ENCODE assay signal across 19 cellular contexts in the genomic region with DNA sequence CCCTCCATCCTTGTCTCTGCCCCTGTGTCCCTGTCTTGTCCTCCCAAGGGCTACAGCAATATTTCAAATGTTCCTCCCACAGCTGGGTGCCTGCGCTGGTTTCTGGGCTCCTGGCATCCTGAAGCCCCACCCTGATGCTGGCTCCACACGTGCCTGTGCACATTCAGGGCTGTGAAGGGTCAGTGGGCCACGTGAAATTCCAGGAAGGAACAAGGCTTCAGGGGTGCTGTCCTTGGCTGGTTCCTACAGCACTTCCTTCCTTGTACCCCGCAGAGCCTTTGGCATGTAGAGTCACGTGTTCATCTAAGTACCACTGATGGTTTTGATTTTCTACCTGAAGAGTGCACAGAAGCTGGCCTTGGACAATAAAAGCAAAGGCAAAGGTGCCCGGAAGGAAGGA. TPM values are rescaled to one million over a fixed set of nuclear protein-coding genes. Genes with fewer than 3 reads are reported as not detected.
DNase-seq lines count a peak whose midpoint lies in the region; ATAC-seq, FAIRE-seq and TF ChIP-seq lines count a peak whose summit lies in the region.
"Had no signal": no experiment of that assay in that cellular context is flagged by ENCODE, and none has a peak within 500 bp of the region (broad histone marks: within the 10 kb centered on the region; RNA-seq: fewer than 3 reads in every experiment).

No MANE protein-coding gene starts in this region.

- DNase-seq in GM12892 (ENCODE audit: insufficient read length), result no peak
- no peak for DNase-seq in GM12878 (ENCODE audit: low read depth, low spot score)
- no peak for DNase-seq in keratinocyte (ENCODE audit: low read depth, low spot score)
- DNase-seq in AML-193 (lab: John Stamatoyannopoulos, UW), result no peak
- DNase-seq in aorta, result no peak
- no peak for DNase-seq in central memory CD4-positive, alpha-beta T cell
- DNase-seq: activated CD4-positive, alpha-beta T cell treated with anti-CD3 and anti-CD28 coated beads, Interleukin-2, amount 10 ng/mL, durations not matched to agents 7 days and 5 days; activated gamma-delta T cell; amygdala; endodermal cell; hypothalamus; NCI-H146; SW 1271; upper lobe of left lung had no signal

- RAD21 ChIA-PET in GM12878 (lab: Charles Lee; ENCODE audit: unreplicated experiment), result interaction anchor here (2.4 kb wide), 1 partner anchor 39 kb away, joined by 12 read pairs; no protein-coding TSS in a partner anchor

- H3K27ac Mint-ChIP-seq in stimulated activated memory B cell treated with anti-CD40 and anti-IgM and Interleukin-4, amounts not matched to agents 10 μg/mL and 1 μg/mL and 100 μg/mL, for 72 hours, result peak overlapping the region; percentile 42
- H3K27ac Mint-ChIP-seq: activated CD4-positive, alpha-beta T cell treated with anti-CD3 and anti-CD28 coated beads, Interleukin-2, amount 10 ng/mL, durations not matched to agents 7 days and 5 days; endodermal cell; stimulated activated naive CD8-positive, alpha-beta T cell treated with anti-CD3 and anti-CD28 coated beads, Interleukin-15, Interleukin-2, amounts not matched to agents 100 ng/mL and 50 ng/mL, for 24 hours had no signal

- H3K4me1 Mint-ChIP-seq in stimulated activated memory B cell treated with anti-CD40 and anti-IgM and Interleukin-4, amounts not matched to agents 10 μg/mL and 1 μg/mL and 100 μg/mL, for 72 hours, result peaks cover 26% of the 10 kb centered on the region
- H3K4me1 Mint-ChIP-seq: activated CD4-positive, alpha-beta T cell treated with anti-CD3 and anti-CD28 coated beads, Interleukin-2, amount 10 ng/mL, durations not matched to agents 7 days and 5 days had no signal

- H3K27me3 Mint-ChIP-seq in stimulated activated memory B cell treated with anti-CD40 and anti-IgM and Interleukin-4, amounts not matched to agents 10 μg/mL and 1 μg/mL and 100 μg/mL, for 72 hours, result peaks cover 8% of the 10 kb centered on the region

- dilution Hi-C loops in keratinocyte (cut with MboI; ENCODE audit: extremely low pct_ligation_motif_present, low sequenced_read_pairs), result no loop called here

- no peak overlapping the region for H3K4me3 ChIP-seq in GM12878
- H3K4me3 ChIP-seq in keratinocyte (ENCODE audit: control insufficient read depth in 2 of 3, extremely low read depth in 1 of 3, insufficient read depth in 2 of 3, low read depth in 1 of 3, low read length in 3 of 3), result no peak overlapping the region
- H3K4me3 ChIP-seq in aorta (ENCODE audit: low read length in 2 of 2), result no peak overlapping the region
- H3K4me3 ChIP-seq: upper lobe of left lung had no signal

- no peak for TF ChIP-seq RAD21 in GM12878 (IDR thresholded peaks at IDR 0.05; ENCODE audit: insufficient read depth, low read depth, low read length)

- POLR2A ChIA-PET in GM12878 (lab: Charles Lee), result interaction anchor here (2.7 kb wide), 1 partner anchor 9 kb away, joined by 16 read pairs; no protein-coding TSS in a partner anchor

- no peak for TF ChIP-seq EP300 in GM12878 (IDR thresholded peaks at IDR 0.05; ENCODE audit: borderline replicate concordance in 1 of 2, control insufficient read depth in 1 of 2, low read depth in 2 of 2, low read length in 2 of 2)

- peak overlapping the region; percentile 43 for H3K4me3 Mint-ChIP-seq in stimulated activated memory B cell treated with anti-CD40 and anti-IgM and Interleukin-4, amounts not matched to agents 10 μg/mL and 1 μg/mL and 100 μg/mL, for 72 hours
- H3K4me3 Mint-ChIP-seq: activated CD4-positive, alpha-beta T cell treated with anti-CD3 and anti-CD28 coated beads, Interleukin-2, amount 10 ng/mL, durations not matched to agents 7 days and 5 days; endodermal cell; stimulated activated naive CD8-positive, alpha-beta T cell treated with anti-CD3 and anti-CD28 coated beads, Interleukin-15, Interleukin-2, amounts not matched to agents 100 ng/mL and 50 ng/mL, for 24 hours had no signal

- H3K36me3 Mint-ChIP-seq in stimulated activated memory B cell treated with anti-CD40 and anti-IgM and Interleukin-4, amounts not matched to agents 10 μg/mL and 1 μg/mL and 100 μg/mL, for 72 hours, result no peaks in the 10 kb centered on the region

- H3K27me3 ChIP-seq in GM12878 (replicated peaks in 1 of 2; ENCODE audit: control insufficient read depth in 2 of 2, insufficient read depth in 2 of 2, low read length in 1 of 2) (no peaks in the 10 kb centered on the region; a peak in 1 of 4 replicates), keratinocyte (ENCODE audit: control insufficient read depth, extremely low read depth, insufficient read depth, low read length) (no peaks in the 10 kb centered on the region), aorta (ENCODE audit: control insufficient read depth in 1 of 2, insufficient read depth in 2 of 2, low read length in 1 of 2) (no peaks in the 10 kb centered on the region)
- H3K27me3 ChIP-seq: upper lobe of left lung had no signal

- H3K36me3 ChIP-seq in GM12878 (ENCODE audit: control insufficient read depth in 2 of 2, insufficient read depth in 2 of 2, low read length in 1 of 2) (no peaks in the 10 kb centered on the region), keratinocyte (ENCODE audit: control insufficient read depth in 2 of 2, extremely low read depth in 1 of 2, insufficient read depth in 2 of 2, low read length in 2 of 2) (no peaks in the 10 kb centered on the region), aorta (ENCODE audit: control insufficient read depth in 1 of 2, insufficient read depth in 2 of 2, low read length in 1 of 2) (no peaks in the 10 kb centered on the region)
- H3K36me3 ChIP-seq: neutrophil, upper lobe of left lung had no signal

- TF ChIP-seq CTCF in GM12878 (IDR thresholded peaks at IDR 0.05 in 2 of 3, conservative IDR thresholded peaks at IDR 0.05 in 1 of 3; ENCODE audit: control insufficient read depth in 2 of 3, extremely low read depth in 1 of 3, insufficient read depth in 1 of 3, low read depth in 3 of 3, low read length in 3 of 3) (no peak), keratinocyte (optimal IDR thresholded peaks at IDR 0.05 in 1 of 3, IDR thresholded peaks at IDR 0.05 in 1 of 3, conservative IDR thresholded peaks at IDR 0.05 in 1 of 3; ENCODE audit: extremely low read depth in 1 of 3, insufficient read depth in 2 of 3, low read length in 3 of 3) (no peak)

- SMC1A ChIA-PET in GM12878 (lab: Charles Lee; ENCODE audit: uncharacterized antibody, unreplicated experiment), result interaction anchor here (1.1 to 1.7 kb wide), 3 partner anchors 45 to 100 kb away, joined by 3 to 6 read pairs (median 4); no protein-coding TSS in a partner anchor

- H3K4me1 ChIP-seq in GM12878 (ENCODE audit: control insufficient read depth, insufficient read depth, low read length) (peaks cover 14% of the 10 kb centered on the region), keratinocyte (ENCODE audit: control insufficient read depth, extremely low read depth, insufficient read depth, low read length) (peaks cover 31% of the 10 kb centered on the region), aorta (ENCODE audit: control insufficient read depth in 1 of 2, insufficient read depth in 2 of 2, low read length in 2 of 2) (no peaks in the 10 kb centered on the region)

- H3K9ac ChIP-seq in GM12878 (ENCODE audit: control insufficient read depth, insufficient read depth, low read length) (no peak overlapping the region), keratinocyte (ENCODE audit: control insufficient read depth, extremely low read depth, insufficient read depth, low read length) (no peak overlapping the region)

- H3K9me3 ChIP-seq in GM12878 (replicated peaks; ENCODE audit: control insufficient read depth, insufficient read depth, low read length) (no peaks in the 10 kb centered on the region), keratinocyte (ENCODE audit: control insufficient read depth, low read depth, low read length) (no peaks in the 10 kb centered on the region), aorta (ENCODE audit: control insufficient read depth, low read length) (no peaks in the 10 kb centered on the region)
- H3K9me3 ChIP-seq: neutrophil, upper lobe of left lung had no signal

- no peak for TF ChIP-seq POLR2A in GM12892 (IDR thresholded peaks at IDR 0.05; ENCODE audit: low read depth, low read length)
- TF ChIP-seq POLR2A in GM12878 (IDR thresholded peaks at IDR 0.05; ENCODE audit: low read depth, low read length), result no peak

- in situ Hi-C loops in GM12878 (cut with MboI), result no loop called here

- 14% methylated on average over 6 of the region's 6 CpGs for WGBS in GM12878 (ENCODE audit: insufficient coverage, insufficient replicate concordance, low lambda C conversion rate, missing lambda C conversion rate)
- 42 to 52% methylated on average over 6 of the region's 6 CpGs for WGBS in aorta, 2 donors

- H3K9me3 Mint-ChIP-seq in stimulated activated memory B cell treated with anti-CD40 and anti-IgM and Interleukin-4, amounts not matched to agents 10 μg/mL and 1 μg/mL and 100 μg/mL, for 72 hours, result no peaks in the 10 kb centered on the region
- H3K9me3 Mint-ChIP-seq: activated CD4-positive, alpha-beta T cell treated with anti-CD3 and anti-CD28 coated beads, Interleukin-2, amount 10 ng/mL, durations not matched to agents 7 days and 5 days; endodermal cell; stimulated activated naive CD8-positive, alpha-beta T cell treated with anti-CD3 and anti-CD28 coated beads, Interleukin-15, Interleukin-2, amounts not matched to agents 100 ng/mL and 50 ng/mL, for 24 hours had no signal

- H2AFZ ChIP-seq in GM12878 (ENCODE audit: control insufficient read depth, low read depth, low read length), result peak overlapping the region; percentile 67
- H2AFZ ChIP-seq in keratinocyte (ENCODE audit: control insufficient read depth, low read length), result peak overlapping the region; percentile 56

- FAIRE-seq in GM12892 (lab: Jason Lieb, UNC) (peak; percentile 53), GM12878 (lab: Jason Lieb, UNC) (no peak), keratinocyte (lab: Jason Lieb, UNC) (no peak)
- FAIRE-seq: TTC549 had no signal

- H3K9me1 ChIP-seq in keratinocyte (ENCODE audit: control insufficient read depth, extremely low read depth, insufficient read depth, low read length), result no peaks in the 10 kb centered on the region

- H3K79me2 ChIP-seq in GM12878 (ENCODE audit: control insufficient read depth, insufficient read depth, low read length) (no peaks in the 10 kb centered on the region), keratinocyte (ENCODE audit: control insufficient read depth, insufficient read depth, low read length) (no peaks in the 10 kb centered on the region)

- H3K4me2 ChIP-seq in GM12878 (ENCODE audit: control insufficient read depth, insufficient read depth) (peak overlapping the region; percentile 73), keratinocyte (ENCODE audit: control insufficient read depth, extremely low read depth, insufficient read depth, low read depth, low read length) (no peak overlapping the region)

- H3K27ac ChIP-seq in GM12878 (ENCODE audit: control insufficient read depth, insufficient read depth), result no peak overlapping the region; the same call in 1 of the 2 replicates
- H3K27ac ChIP-seq in keratinocyte (ENCODE audit: control insufficient read depth, insufficient read depth, low read length), result no peak overlapping the region
- no peak overlapping the region for H3K27ac ChIP-seq in aorta (ENCODE audit: low read depth in 1 of 2, low read length in 2 of 2)
- H3K27ac ChIP-seq: neutrophil, RWPE1, upper lobe of left lung had no signal

- no peak; the same call in 2 of the 3 replicates for ATAC-seq in GM12878
- ATAC-seq in stimulated activated memory B cell treated with anti-CD40 and anti-IgM and Interleukin-4, amounts not matched to agents 10 μg/mL and 1 μg/mL and 100 μg/mL, for 72 hours, result no peak
- no peak for ATAC-seq in aorta (ENCODE audit: low FRiP score)

- CTCF ChIA-PET in GM12878 (lab: Yijun Ruan, JAX), result interaction anchor here (1.4 kb wide), 1 partner anchor 45 kb away, joined by 5 read pairs; no protein-coding TSS in a partner anchor

- intact Hi-C loops in GM12878 (cut with micrococcal nuclease; ENCODE audit: unreplicated experiment) (no loop called here), aorta (cut with DNase I) (no loop called here)

- BruUV-seq in GM12878 (replicated peaks; lab: Mats Ljungman, UMichigan), result no TSS peak

- H4K20me1 ChIP-seq in GM12878 (ENCODE audit: control insufficient read depth, insufficient read depth) (no peaks in the 10 kb centered on the region), keratinocyte (ENCODE audit: control insufficient read depth, extremely low read depth, insufficient read depth, low read length) (no peaks in the 10 kb centered on the region)

RNA-seq across cellular contexts. Expression of a gene that starts 57.7 kb away (rescaled TPM):
- polyA plus RNA-seq in GM12892 (2012; ENCODE audit: missing spikeins), result 11.7 TPM
- total RNA-seq in GM12878 (2013; cell fraction: nucleolus; rRNA removed), result 77.0 and 80.2 TPM in 2 replicates
- total RNA-seq in GM12878 (2014; rRNA removed) (17.8 and 19.3 TPM in 2 replicates), GM12878 (2014; rRNA removed; fragmentation: Illumina TruSeq; extraction: Trizol) (16.1 and 17.5 TPM in 2 replicates), GM12878 (2021) (15.9 and 16.0 TPM in 2 replicates), aorta (10 to 100 TPM; 14.7 to 17.2 TPM)
- polyA plus RNA-seq in GM12878 (2011; ENCODE audit: low read depth), result 6.9 TPM
- polyA plus RNA-seq in GM12878 (2011; rRNA removed) (22.9 and 24.8 TPM in 2 replicates), GM12878 (2014; fragmentation: Illumina TruSeq; extraction: Trizol) (15.5 and 24.8 TPM in 2 replicates), GM12878 (2014; fragmentation: Nextera tagmentation; extraction: Ambion mirVana) (1 to 10 TPM; 5.0 to 6.0 TPM), GM12878 (2014; rRNA removed) (14.5 and 15.7 TPM in 2 replicates), GM12878 (2016; fragmentation: Nextera tagmentation; extraction: Ambion mirVana) (1 to 10 TPM; 5.7 to 7.0 TPM), keratinocyte (12.8 to 21.4 TPM (median 20.9 TPM) in 3 replicates), aorta (10 to 100 TPM in 1 of 2 donors, 1 to 10 TPM in 1; 5.5 to 13.3 TPM)
- 12.5 and 14.8 TPM in 2 replicates for polyA plus RNA-seq in GM12878 (2011; cell fraction: cytosol; rRNA removed)
- 30.6 and 31.9 TPM in 2 replicates for polyA plus RNA-seq in GM12878 (2011; cell fraction: nucleus; rRNA removed)
- polyA plus RNA-seq in GM12878 (2012), result 9.7 and 11.2 TPM in 2 replicates
- 28.1 and 50.4 TPM in 2 replicates for polyA minus RNA-seq in GM12878 (2011; rRNA and poly(A)+ RNA removed)
- polyA minus RNA-seq in GM12878 (2011; cell fraction: cytosol; rRNA and poly(A)+ RNA removed), result 7.1 and 12.8 TPM in 2 replicates
- 49.1 and 77.6 TPM in 2 replicates for polyA minus RNA-seq in GM12878 (2011; cell fraction: nucleus; rRNA and poly(A)+ RNA removed)
- 2.5 TPM for polyA plus RNA-seq in keratinocyte (2011; ENCODE audit: low read depth)
- 7.8 and 16.3 TPM in 2 replicates for polyA plus RNA-seq in keratinocyte (2011; cell fraction: cytosol; rRNA removed)
- polyA plus RNA-seq in keratinocyte (2011; cell fraction: nucleus; rRNA removed), result 24.3 and 25.3 TPM in 2 replicates
- polyA plus RNA-seq in keratinocyte (2012; ENCODE audit: low replicate concordance), result 7.4 and 9.5 TPM in 2 replicates
- 22.9 to 47.5 TPM (median 24.4 TPM) in 3 replicates for polyA minus RNA-seq in keratinocyte
- 13.6 TPM for polyA minus RNA-seq in keratinocyte (2011; cell fraction: cytosol; rRNA and poly(A)+ RNA removed)
- 29.8 and 41.3 TPM in 2 replicates for polyA minus RNA-seq in keratinocyte (2011; cell fraction: nucleus; rRNA and poly(A)+ RNA removed)
